15 cellular contexts compared by ENCODE assay signal in genomic region chr13:94073006-94073744, GRCh38.
DNase-seq lines count a peak whose midpoint lies in the region; ATAC-seq, FAIRE-seq and TF ChIP-seq lines count a peak whose summit lies in the region.
"Had no signal": no experiment of that assay in that cellular context is flagged by ENCODE, and none has a peak within 500 bp of the region (broad histone marks: within the 10 kb centered on the region; RNA-seq: fewer than 3 reads in every experiment).

No MANE protein-coding gene starts in this region.

- H3K79me1 ChIP-seq in mesenchymal stem cell (replicated peaks; ENCODE audit: low read length, poor library complexity, severe bottlenecking) = no peaks in the 10 kb centered on the region

- no peak overlapping the region for H3K27ac Mint-ChIP-seq in stimulated activated naive B cell treated with anti-CD40 and anti-IgM and Interleukin-4, amounts not matched to agents 10 μg/mL and 1 μg/mL and 100 μg/mL, for 72 hours

- no peak for ATAC-seq in stimulated activated naive B cell treated with anti-CD40 and anti-IgM and Interleukin-4, amounts not matched to agents 10 μg/mL and 1 μg/mL and 100 μg/mL, for 72 hours (replicated peaks)

- H4K91ac ChIP-seq in mesenchymal stem cell (ENCODE audit: low read length) = no peak overlapping the region

- H3K9ac ChIP-seq in adipocyte (ENCODE audit: low read length) (no peak overlapping the region), mesenchymal stem cell (ENCODE audit: low read length) (peak overlapping the region; percentile 30)

- H3K4me1 Mint-ChIP-seq in stimulated activated naive B cell treated with anti-CD40 and anti-IgM and Interleukin-4, amounts not matched to agents 10 μg/mL and 1 μg/mL and 100 μg/mL, for 72 hours = no peaks in the 10 kb centered on the region

- 55% methylated on average over 3 of the region's 4 CpGs for WGBS in mesenchymal stem cell

- H3K27me3 ChIP-seq in adipocyte (replicated peaks; ENCODE audit: control insufficient read depth, insufficient read depth, low read length) (no peaks in the 10 kb centered on the region), mesenchymal stem cell (ENCODE audit: control insufficient read depth in 1 of 2, insufficient read depth in 1 of 2, low read length in 2 of 2) (no peaks in the 10 kb centered on the region)

- H3K36me3 ChIP-seq in adipocyte (ENCODE audit: control insufficient read depth, insufficient read depth, low read length, severe bottlenecking) (no peaks in the 10 kb centered on the region), mesenchymal stem cell (ENCODE audit: control insufficient read depth in 1 of 2, insufficient read depth in 2 of 2, low read depth in 1 of 2, low read length in 2 of 2) (no peaks in the 10 kb centered on the region)

- H3K4ac ChIP-seq in mesenchymal stem cell (ENCODE audit: low read depth in 1 of 2, low read length in 2 of 2) = no peak overlapping the region

- H3K14ac ChIP-seq in mesenchymal stem cell (ENCODE audit: low read length in 2 of 2) = no peak overlapping the region

- peak; percentile 39 for TF ChIP-seq CTCF in C4-2B (conservative IDR thresholded peaks at IDR 0.05)

- peaks cover 5 to 6% of the 10 kb centered on the region in 2 donors for H3K9me3 Mint-ChIP-seq in stimulated activated naive B cell treated with anti-CD40 and anti-IgM and Interleukin-4, amounts not matched to agents 10 μg/mL and 1 μg/mL and 100 μg/mL, for 72 hours

- no peak overlapping the region for H3K18ac ChIP-seq in mesenchymal stem cell (ENCODE audit: low read depth in 1 of 2, low read length in 2 of 2)

- no peak overlapping the region for H2AFZ ChIP-seq in mesenchymal stem cell (ENCODE audit: low read depth, low read length)

- no peak overlapping the region for H2BK5ac ChIP-seq in mesenchymal stem cell (ENCODE audit: low read depth, low read length, poor library complexity, severe bottlenecking)

- H3K9me3 ChIP-seq in adipocyte (ENCODE audit: control insufficient read depth, low read length) (peaks cover 16% of the 10 kb centered on the region), mesenchymal stem cell (ENCODE audit: control insufficient read depth, low read length) (peaks cover 10% of the 10 kb centered on the region)

- H2BK120ac ChIP-seq in mesenchymal stem cell (ENCODE audit: low read depth, low read length) = no peak overlapping the region

- H3K4me3 Mint-ChIP-seq in stimulated activated naive B cell treated with anti-CD40 and anti-IgM and Interleukin-4, amounts not matched to agents 10 μg/mL and 1 μg/mL and 100 μg/mL, for 72 hours = no peak overlapping the region

- H3K4me3 ChIP-seq in adipocyte (ENCODE audit: low read length) = no peak overlapping the region
- H3K4me3 ChIP-seq in mesenchymal stem cell (ENCODE audit: insufficient read depth in 1 of 2, low read depth in 1 of 2, low read length in 2 of 2) = no peak overlapping the region

- H4K8ac ChIP-seq in mesenchymal stem cell (ENCODE audit: low read length) = no peak overlapping the region

- H3K4me2 ChIP-seq in mesenchymal stem cell (ENCODE audit: low read length, poor library complexity, severe bottlenecking) = no peak overlapping the region

- no peak overlapping the region for H2BK15ac ChIP-seq in mesenchymal stem cell (ENCODE audit: low read depth, poor library complexity, severe bottlenecking)

- H3K36me3 Mint-ChIP-seq in stimulated activated naive B cell treated with anti-CD40 and anti-IgM and Interleukin-4, amounts not matched to agents 10 μg/mL and 1 μg/mL and 100 μg/mL, for 72 hours = no peaks in the 10 kb centered on the region

- H3K23ac ChIP-seq in mesenchymal stem cell (ENCODE audit: low read length in 2 of 2) = no peak overlapping the region

- no peak overlapping the region for H2BK12ac ChIP-seq in mesenchymal stem cell (ENCODE audit: low read length in 2 of 2)

- no peak overlapping the region for H3K27ac ChIP-seq in C4-2B
- H3K27ac ChIP-seq in mesenchymal stem cell (ENCODE audit: low read length, poor library complexity, severe bottlenecking) = no peak overlapping the region
- H3K27ac ChIP-seq: HL-60 had no signal

- no peaks in the 10 kb centered on the region for H3K27me3 Mint-ChIP-seq in stimulated activated naive B cell treated with anti-CD40 and anti-IgM and Interleukin-4, amounts not matched to agents 10 μg/mL and 1 μg/mL and 100 μg/mL, for 72 hours

- peaks cover 12% of the 10 kb centered on the region for H3K4me1 ChIP-seq in adipocyte (ENCODE audit: control insufficient read depth, insufficient read depth, low read length)
- peaks cover 2% of the 10 kb centered on the region for H3K4me1 ChIP-seq in mesenchymal stem cell (ENCODE audit: control insufficient read depth, insufficient read depth, low read depth, low read length)

- peak; percentile 18 for DNase-seq in HT1080 (ENCODE audit: low read depth)
- peak; percentile 87 for DNase-seq in adipocyte (ENCODE audit: low read depth)
- DNase-seq in mesenchymal stem cell = peak; percentile 38
- no peak for DNase-seq in middle frontal gyrus (ENCODE audit: extremely low spot score, low spot score)
- no peak for DNase-seq in RCC 7860 (ENCODE audit: low spot score)
- no peak for DNase-seq in HuH-7.5 (ENCODE audit: low spot score)
- no peak for DNase-seq in stimulated activated naive B cell treated with anti-CD40 and anti-IgM and Interleukin-4, amounts not matched to agents 10 μg/mL and 1 μg/mL and 100 μg/mL, for 72 hours
- DNase-seq: activated CD8-positive, alpha-beta memory T cell treated with anti-CD3 and anti-CD28 coated beads, Interleukin-2, amount 50 U/mL, for 4 hours; anterior cingulate cortex; NCI-H1048; stimulated activated CD4-positive, alpha-beta T cell treated with anti-CD3 and anti-CD28 coated beads, Interleukin-12 subunit alpha, Interleukin-12 subunit beta, amount 100 ng/mL, for 4 hours; stimulated activated CD8-positive, alpha-beta memory T cell treated with anti-CD3 and anti-CD28 coated beads, Interleukin-4, amount 100 ng/mL, for 48 hours had no signal

- FAIRE-seq in RCC 7860 (lab: Jason Lieb, UNC) = no peak
- FAIRE-seq: D721Med had no signal

- H2AK5ac ChIP-seq in mesenchymal stem cell (ENCODE audit: low read length, severe bottlenecking) = no peak overlapping the region

Comparison
In these comparisons a context has a peak if more than half of its experiments do, and no peak if none do; other contexts are left out.
1. DNase-seq: peak in HT1080 (single experiment), adipocyte (single experiment) and mesenchymal stem cell (single experiment); none in middle frontal gyrus (single experiment), RCC 7860 (single experiment), HuH-7.5 (single experiment) and stimulated activated naive B cell treated with anti-CD40 and anti-IgM and Interleukin-4, amounts not matched to agents 10 μg/mL and 1 μg/mL and 100 μg/mL, for 72 hours (single experiment).